9 cellular contexts compared by ENCODE assay signal in the genomic region with DNA sequence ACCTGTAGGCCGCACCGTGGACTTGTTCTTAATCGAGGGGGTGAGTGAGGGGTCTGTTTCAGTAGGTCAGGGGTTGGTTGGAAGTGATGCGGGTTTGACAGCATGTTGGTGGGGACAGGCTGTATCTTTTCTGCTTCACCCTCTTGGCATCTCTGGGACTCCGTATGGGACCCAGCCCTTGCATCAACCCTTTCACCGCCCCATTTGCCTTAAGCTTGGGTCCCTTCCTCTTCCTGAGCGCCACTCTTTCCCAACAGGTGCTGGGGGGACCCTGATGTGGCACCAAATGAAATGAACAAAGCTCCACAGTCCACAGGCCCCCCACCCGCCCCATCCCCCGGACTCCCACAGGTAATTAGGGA. TPM values are rescaled to one million over a fixed set of nuclear protein-coding genes. Genes with fewer than 3 reads are reported as not detected.
A peak's percentile ranks its signal among the peaks of the same experiment; 100 is the strongest.
DNase-seq lines count a peak whose midpoint lies in the region; ATAC-seq and TF ChIP-seq lines count a peak whose summit lies in the region.
"Had no signal": no experiment of that assay in that cellular context is flagged by ENCODE, and none has a peak within 500 bp of the region (broad histone marks: within the 10 kb centered on the region; RNA-seq: fewer than 3 reads in every experiment).

No MANE protein-coding gene starts in this region.

- TF ChIP-seq CTCF in heart right ventricle (IDR thresholded peaks at IDR 0.05) (no peak), OCI-LY1 (IDR thresholded peaks at IDR 0.05; ENCODE audit: low read length) (no peak), osteoblast (IDR thresholded peaks at IDR 0.05; ENCODE audit: extremely low read depth, low read depth, low read length) (no peak)

- in situ Hi-C loops in ACHN (cut with HindIII; ENCODE audit: low pct_ligation_motif_present, low pct_unique_long_range_greater_than_20kb, low sequenced_read_pairs) = no loop called here

- H3F3A ChIP-seq in OCI-LY1 (ENCODE audit: insufficient read depth, low read length) = 0 out of 2 replicates have a peak, but pooled peaks cover 4% of the 10 kb centered on the region

- H2AFZ ChIP-seq in OCI-LY1 (ENCODE audit: low read length) (no peak overlapping the region), osteoblast (ENCODE audit: low read length) (no peak overlapping the region)

- H4K20me1 ChIP-seq in OCI-LY1 (ENCODE audit: insufficient read depth, low read length) (no peaks in the 10 kb centered on the region), osteoblast (ENCODE audit: insufficient read depth, low read length) (peaks cover 48% of the 10 kb centered on the region)

- H3K9me2 ChIP-seq in OCI-LY1 (ENCODE audit: low read depth, low read length) = no peaks in the 10 kb centered on the region

- intact Hi-C loops in heart right ventricle (cut with DNase I) (loop anchor here in 5 of 10 donors (2.0 to 10.0 kb wide), 6 partner anchors 17 to 691 kb away; partner anchors contain the start of genes ABCF3 (in 1 of the 5), DVL3 (in 1 of the 5) and PSMD2 (in 1 of the 5)), left cardiac atrium (cut with DNase I) (no loop called here)

- H3K9me3 ChIP-seq in heart right ventricle = no peaks in the 10 kb centered on the region
- H3K9me3 ChIP-seq in OCI-LY1 (ENCODE audit: low read length) = no peaks in the 10 kb centered on the region
- no peaks in the 10 kb centered on the region for H3K9me3 ChIP-seq in endocrine pancreas (ENCODE audit: control insufficient read depth, low read length)
- no peaks in the 10 kb centered on the region for H3K9me3 ChIP-seq in osteoblast (ENCODE audit: low read depth, low read length)

- H3K36me3 ChIP-seq in heart right ventricle (peaks cover 0 to 37% (median 20%) of the 10 kb centered on the region in 9 donors), OCI-LY1 (ENCODE audit: insufficient read depth, low read length) (peaks cover 52% of the 10 kb centered on the region), endocrine pancreas (ENCODE audit: control insufficient read depth, insufficient read depth, low read length) (no peaks in the 10 kb centered on the region), osteoblast (ENCODE audit: insufficient read depth, low read length) (peaks cover 32% of the 10 kb centered on the region)

- H3K4me1 ChIP-seq in heart right ventricle = peaks cover 26 to 57% (median 52%) of the 10 kb centered on the region in 9 donors
- peaks cover 26% of the 10 kb centered on the region for H3K4me1 ChIP-seq in OCI-LY1 (ENCODE audit: insufficient read depth, low read length, severe bottlenecking)
- peaks cover 6% of the 10 kb centered on the region for H3K4me1 ChIP-seq in endocrine pancreas (ENCODE audit: control insufficient read depth, insufficient read depth, low read length)
- peaks cover 33% of the 10 kb centered on the region for H3K4me1 ChIP-seq in osteoblast (ENCODE audit: insufficient read depth, low read length)

- H3K27ac ChIP-seq in heart right ventricle (peak overlapping the region; percentile 96 to 100 (median 98)), OCI-LY1 (ENCODE audit: low read depth, low read length, poor library complexity, severe bottlenecking) (peak overlapping the region; percentile 53), osteoblast (ENCODE audit: low read depth, low read length) (peak overlapping the region; percentile 90)

- H3K4me3 ChIP-seq in heart right ventricle (peak overlapping the region; percentile 68 to 95 (median 85)), OCI-LY1 (ENCODE audit: low read depth, low read length, poor library complexity, severe bottlenecking) (peak overlapping the region; percentile 84), endocrine pancreas (ENCODE audit: control insufficient read depth, insufficient read depth, low read length) (no peak overlapping the region), osteoblast (ENCODE audit: insufficient read depth, low read length) (peak overlapping the region; percentile 97)

- H3K4me2 ChIP-seq in OCI-LY1 (ENCODE audit: low read length) = peak overlapping the region; percentile 93
- peak overlapping the region; percentile 98 for H3K4me2 ChIP-seq in osteoblast (ENCODE audit: insufficient read depth, low read length)

- H3K27me3 ChIP-seq in heart right ventricle (no peaks in the 10 kb centered on the region), OCI-LY1 (ENCODE audit: insufficient read depth, low read length) (no peaks in the 10 kb centered on the region), endocrine pancreas (ENCODE audit: control insufficient read depth, insufficient read depth, low read length) (no peaks in the 10 kb centered on the region), osteoblast (ENCODE audit: insufficient read depth, low read length) (no peaks in the 10 kb centered on the region)

- no peak for DNase-seq in heart right ventricle
- no peak for DNase-seq in left cardiac atrium
- peak; percentile 71 for DNase-seq in osteoblast (ENCODE audit: insufficient read length, low spot score, missing footprints)
- DNase-seq in stimulated activated CD4-positive, alpha-beta T cell treated with anti-CD3 and anti-CD28 coated beads, Interleukin-2, amount 100 ng/mL, for 24 hours = no peak
- DNase-seq in ACHN = no peak

- H3K9ac ChIP-seq in OCI-LY1 (ENCODE audit: low read length) (peak overlapping the region; percentile 95), endocrine pancreas (ENCODE audit: control insufficient read depth, insufficient read depth, low read length) (peak overlapping the region; percentile 86)

- ATAC-seq in heart right ventricle (peak in 3 of 8 donors; percentile 0 to 1 (median 0)), left cardiac atrium (no peak), HG02571 (IDR thresholded peaks at IDR 0.05; ENCODE audit: unreplicated experiment) (no peak)

- H3K79me2 ChIP-seq in OCI-LY1 (ENCODE audit: insufficient read depth, low read length) (peaks cover 46% of the 10 kb centered on the region), osteoblast (ENCODE audit: insufficient read depth, low read length) (peaks cover 52% of the 10 kb centered on the region)

- WGBS in heart right ventricle, 2 donors = 4 to 7% methylated on average over 9 of the region's 9 CpGs

RNA-seq across cellular contexts. Expression of gene EIF4G1, which starts 1.1 kb away (rescaled TPM):
- total RNA-seq in heart right ventricle (100 to 1,000 TPM; 203 to 316 (median 209) TPM), left cardiac atrium (100 to 1,000 TPM; 229 to 275 TPM), osteoblast (215 and 245 TPM in 2 replicates)
- 100 to 1,000 TPM; 142 to 277 TPM for polyA plus RNA-seq in heart right ventricle

RNA-seq across cellular contexts. Expression of gene PSMD2, which starts 16.4 kb away (rescaled TPM):
- total RNA-seq in heart right ventricle (100 to 1,000 TPM; 210 to 254 (median 231) TPM), left cardiac atrium (100 to 1,000 TPM; 176 to 217 TPM), osteoblast (259 and 301 TPM in 2 replicates)
- polyA plus RNA-seq in heart right ventricle = 100 to 1,000 TPM in 1 of 2 donors, 10 to 100 TPM in 1; 49.0 to 288 TPM

RNA-seq across cellular contexts. Expression of gene FAM131A, which starts 21.9 kb away (rescaled TPM):
- total RNA-seq in heart right ventricle (10 to 100 TPM; 23.0 to 36.5 (median 26.7) TPM), left cardiac atrium (10 to 100 TPM; 21.0 to 31.1 TPM), osteoblast (9.8 and 10.6 TPM in 2 replicates)
- polyA plus RNA-seq in heart right ventricle = 10 to 100 TPM; 21.6 to 32.5 TPM

RNA-seq across cellular contexts. Expression of gene ECE2, which starts 39.7 kb away (rescaled TPM):
- total RNA-seq in heart right ventricle = under 1 TPM in 2 of 10 donors, not detected in 8; 0.20 to 0.28 TPM
- not detected for polyA plus RNA-seq in heart right ventricle
- 1 to 10 TPM in 1 of 2 donors, not detected in 1; 1.1 TPM for total RNA-seq in left cardiac atrium
- total RNA-seq in osteoblast = not detected in 2 replicates
- total RNA-seq: glomerular endothelial cell had no signal

RNA-seq across cellular contexts. Expression of gene CLCN2, which starts 45.9 kb away (rescaled TPM):
- total RNA-seq in heart right ventricle = 1 to 10 TPM; 1.3 to 3.0 (median 2.4) TPM
- polyA plus RNA-seq in heart right ventricle = 1 to 10 TPM; 1.6 to 8.4 TPM
- 1 to 10 TPM; 2.3 to 2.6 TPM for total RNA-seq in left cardiac atrium
- 3.2 and 4.3 TPM in 2 replicates for total RNA-seq in osteoblast
